In the genomic region with DNA sequence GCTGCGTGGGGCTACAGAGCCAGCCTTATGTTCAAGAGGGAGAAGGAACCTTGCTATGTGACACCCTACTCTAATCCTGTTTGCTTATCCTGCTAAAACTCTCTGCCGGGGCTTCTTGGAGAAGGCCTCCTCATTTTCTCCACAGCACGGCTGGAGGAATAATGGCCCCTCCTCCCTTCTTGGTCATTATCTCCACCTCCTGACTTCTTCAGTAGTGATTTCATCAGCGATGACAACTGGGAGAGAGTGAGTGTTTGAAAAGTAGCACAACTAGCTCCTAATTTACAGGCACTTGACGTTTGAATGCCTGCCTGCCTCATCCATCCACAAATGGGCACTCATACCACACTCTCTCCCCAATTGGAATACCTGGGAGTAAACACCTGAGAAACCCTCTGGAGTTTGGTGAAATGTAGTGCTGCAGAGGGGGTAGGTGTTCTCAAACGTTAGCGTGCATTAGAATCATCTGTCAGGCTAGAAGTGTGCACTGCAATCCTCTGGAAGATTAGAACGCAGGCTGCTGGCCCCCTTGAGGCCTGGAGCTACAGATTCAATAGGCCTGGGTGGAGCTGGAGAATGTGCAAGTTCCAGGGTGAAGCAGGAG, we compare ENCODE assay signal across 17 cellular contexts.
"Had no signal": no experiment of that assay in that cellular context is flagged by ENCODE, and none has a peak within 500 bp of the region (broad histone marks: within the 10 kb centered on the region; RNA-seq: fewer than 3 reads in every experiment).

No MANE protein-coding gene starts in this region.

- H3K27me3 ChIP-seq: adrenal gland, body of pancreas, spleen, upper lobe of left lung had no signal

- H3K36me3 ChIP-seq: adrenal gland, spleen, upper lobe of left lung had no signal

- H3K36me3 Mint-ChIP-seq: activated naive CD4-positive, alpha-beta T cell treated with anti-CD3 and anti-CD28 coated beads, Interleukin-2, amount 10 ng/mL, durations not matched to agents 7 days and 5 days had no signal

- H3K27ac Mint-ChIP-seq: activated naive CD4-positive, alpha-beta T cell treated with anti-CD3 and anti-CD28 coated beads, Interleukin-2, amount 10 ng/mL, durations not matched to agents 7 days and 5 days; activated T-helper 17 cell treated with anti-CD3 and anti-CD28 coated beads, Interleukin-2, amount 50 U/mL, for 72 hours; naive thymus-derived CD4-positive, alpha-beta T cell; T-helper 17 cell had no signal

- H3K4me3 ChIP-seq: adrenal gland, body of pancreas, spleen, upper lobe of left lung had no signal

- H3K27ac ChIP-seq: adrenal gland, body of pancreas, spleen, upper lobe of left lung had no signal

- DNase-seq: activated CD4-positive, alpha-beta T cell treated with anti-CD3 and anti-CD28 coated beads, Interleukin-2, amount 50 U/mL, for 1 hour; activated CD4-positive, CD25-positive, alpha-beta regulatory T cell; activated naive CD4-positive, alpha-beta T cell treated with anti-CD3 and anti-CD28 coated beads, Interleukin-2, amount 10 ng/mL, durations not matched to agents 7 days and 5 days; activated T-cell treated with anti-CD3 and anti-CD28 coated beads for 4 hours; adrenal gland; body of pancreas; effector memory CD4-positive, alpha-beta T cell; hippocampal formation; naive thymus-derived CD4-positive, alpha-beta T cell; nucleus accumbens; spleen; stimulated activated CD4-positive, alpha-beta T cell treated with anti-CD3 and anti-CD28 coated beads, Interleukin-2, amount 100 ng/mL, for 24 hours; stimulated activated naive CD4-positive, alpha-beta T cell treated with Interleukin-2 at 50 U/mL for 16 hours; T-helper 17 cell; upper lobe of left lung had no signal

- H3K4me1 Mint-ChIP-seq: activated naive CD4-positive, alpha-beta T cell treated with anti-CD3 and anti-CD28 coated beads, Interleukin-2, amount 10 ng/mL, durations not matched to agents 7 days and 5 days; activated T-helper 17 cell treated with anti-CD3 and anti-CD28 coated beads, Interleukin-2, amount 50 U/mL, for 72 hours; central memory CD8-positive, alpha-beta T cell; naive thymus-derived CD4-positive, alpha-beta T cell; T-helper 17 cell had no signal

- H3K27me3 Mint-ChIP-seq: activated naive CD4-positive, alpha-beta T cell treated with anti-CD3 and anti-CD28 coated beads, Interleukin-2, amount 10 ng/mL, durations not matched to agents 7 days and 5 days; activated T-helper 17 cell treated with anti-CD3 and anti-CD28 coated beads, Interleukin-2, amount 50 U/mL, for 72 hours; central memory CD8-positive, alpha-beta T cell; naive thymus-derived CD4-positive, alpha-beta T cell; T-helper 17 cell had no signal

- H3K4me3 Mint-ChIP-seq: activated naive CD4-positive, alpha-beta T cell treated with anti-CD3 and anti-CD28 coated beads, Interleukin-2, amount 10 ng/mL, durations not matched to agents 7 days and 5 days; activated T-helper 17 cell treated with anti-CD3 and anti-CD28 coated beads, Interleukin-2, amount 50 U/mL, for 72 hours; central memory CD8-positive, alpha-beta T cell; naive thymus-derived CD4-positive, alpha-beta T cell; T-helper 17 cell had no signal

- H3K9me3 ChIP-seq: adrenal gland, body of pancreas, upper lobe of left lung had no signal

- H3K4me1 ChIP-seq: body of pancreas, spleen had no signal
